1 cellular context compared by ENCODE assay signal in genomic region chr9:97362777-97363545, GRCh38.
TF ChIP-seq lines count a peak whose summit lies in the region.

No MANE protein-coding gene starts in this region.

TF ChIP-seq in SK-N-SH, 30 proteins besides CTCF, POLR2A, EP300 and RAD21 (continued from another document):
- TF ChIP-seq RXRA (IDR thresholded peaks at IDR 0.05; ENCODE audit: borderline replicate concordance, low read depth), result no peak
- no peak for TF ChIP-seq FOXJ3 (CRISPR knock-in tag; IDR thresholded peaks at IDR 0.05)
- no peak for TF ChIP-seq FOSL2 (IDR thresholded peaks at IDR 0.05; ENCODE audit: borderline replicate concordance, low read depth)
- TF ChIP-seq IRF3 (IDR thresholded peaks at IDR 0.05; ENCODE audit: low read depth, low read length), result no peak
- TF ChIP-seq MXI1 (IDR thresholded peaks at IDR 0.05; ENCODE audit: low read depth, low read length), result no peak
- TF ChIP-seq REST (IDR thresholded peaks at IDR 0.05; ENCODE audit: low read depth, low read length), result no peak
- no peak for TF ChIP-seq POLR2AphosphoS5 (IDR thresholded peaks at IDR 0.05; ENCODE audit: low read depth, low read length)
- TF ChIP-seq SMC3 (IDR thresholded peaks at IDR 0.05; ENCODE audit: low read depth, low read length), result no peak
